1 cellular context compared by ENCODE assay signal in the genomic region with DNA sequence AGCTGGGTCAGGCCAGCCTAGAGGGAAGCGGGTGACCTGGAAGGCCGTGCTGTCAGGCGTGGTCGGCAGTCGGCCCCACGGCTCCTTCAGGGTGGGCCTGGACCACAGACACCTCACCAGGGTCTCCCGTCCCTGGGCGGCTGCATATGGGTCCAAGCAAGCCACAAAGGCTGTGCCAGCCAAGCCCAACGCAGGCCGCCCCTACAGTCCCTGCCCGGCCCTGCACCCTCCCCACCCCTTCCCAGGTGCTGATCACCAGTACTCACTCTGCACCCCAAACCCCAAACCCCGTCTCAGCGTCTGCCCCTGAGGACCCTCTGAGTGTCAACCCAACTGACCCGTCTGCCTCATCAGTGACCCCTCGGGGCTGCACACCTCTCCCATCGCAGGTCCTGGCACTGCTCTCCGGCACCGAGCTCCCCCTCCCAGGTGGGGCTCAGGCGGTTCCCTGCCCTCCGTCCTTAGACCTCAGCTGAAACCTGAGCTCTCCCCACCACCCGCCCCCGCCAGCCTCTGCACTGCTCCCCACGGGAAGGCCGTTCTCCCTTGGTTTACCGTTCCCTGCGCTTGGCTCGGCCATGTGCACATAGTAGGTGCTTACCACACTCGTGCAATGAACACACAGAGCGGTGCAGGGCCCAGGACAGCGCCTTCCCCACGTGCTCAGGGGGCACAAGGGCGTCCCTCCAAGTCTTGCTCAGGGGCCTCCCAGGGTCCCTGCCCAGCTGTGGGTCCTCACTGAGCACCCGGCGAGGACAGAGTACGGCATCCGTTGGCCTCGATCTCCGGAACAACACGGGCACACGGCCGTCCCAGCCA.
TF ChIP-seq lines count a peak whose summit lies in the region.

No MANE protein-coding gene starts in this region.

TF ChIP-seq in K562, 482 proteins besides CTCF, POLR2A, EP300 and RAD21 (continued from another document):
- TF ChIP-seq GTF2F1 (IDR thresholded peaks at IDR 0.05; ENCODE audit: low read depth, low read length) = no peak
- TF ChIP-seq RBBP5 (IDR thresholded peaks at IDR 0.05; ENCODE audit: borderline replicate concordance, insufficient read depth, low read length, poor library complexity, severe bottlenecking) = peak; percentile 14
- no peak for TF ChIP-seq CAMTA2 (CRISPR knock-in tag; conservative IDR thresholded peaks at IDR 0.05)
- TF ChIP-seq TOE1 (IDR thresholded peaks at IDR 0.05; ENCODE audit: borderline replicate concordance) = no peak
- TF ChIP-seq TOE1 (CRISPR knock-in tag; IDR thresholded peaks at IDR 0.05; ENCODE audit: borderline replicate concordance, low read depth) = no peak
- no peak for TF ChIP-seq ZNF780A (CRISPR knock-in tag; IDR thresholded peaks at IDR 0.05)
- TF ChIP-seq, protein P1, sequence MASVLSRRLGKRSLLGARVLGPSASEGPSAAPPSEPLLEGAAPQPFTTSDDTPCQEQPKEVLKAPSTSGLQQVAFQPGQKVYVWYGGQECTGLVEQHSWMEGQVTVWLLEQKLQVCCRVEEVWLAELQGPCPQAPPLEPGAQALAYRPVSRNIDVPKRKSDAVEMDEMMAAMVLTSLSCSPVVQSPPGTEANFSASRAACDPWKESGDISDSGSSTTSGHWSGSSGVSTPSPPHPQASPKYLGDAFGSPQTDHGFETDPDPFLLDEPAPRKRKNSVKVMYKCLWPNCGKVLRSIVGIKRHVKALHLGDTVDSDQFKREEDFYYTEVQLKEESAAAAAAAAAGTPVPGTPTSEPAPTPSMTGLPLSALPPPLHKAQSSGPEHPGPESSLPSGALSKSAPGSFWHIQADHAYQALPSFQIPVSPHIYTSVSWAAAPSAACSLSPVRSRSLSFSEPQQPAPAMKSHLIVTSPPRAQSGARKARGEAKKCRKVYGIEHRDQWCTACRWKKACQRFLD (CRISPR knock-in tag; IDR thresholded peaks at IDR 0.05) = 0 out of 2 replicates have a peak, but pooled peaks have one; percentile 19
- TF ChIP-seq ZKSCAN1 (IDR thresholded peaks at IDR 0.05; ENCODE audit: low read depth, low read length) = peak; percentile 98
- TF ChIP-seq ETS2 (tag; IDR thresholded peaks at IDR 0.05; ENCODE audit: borderline replicate concordance, poor library complexity, severe bottlenecking) = no peak
- TF ChIP-seq, protein P2, sequence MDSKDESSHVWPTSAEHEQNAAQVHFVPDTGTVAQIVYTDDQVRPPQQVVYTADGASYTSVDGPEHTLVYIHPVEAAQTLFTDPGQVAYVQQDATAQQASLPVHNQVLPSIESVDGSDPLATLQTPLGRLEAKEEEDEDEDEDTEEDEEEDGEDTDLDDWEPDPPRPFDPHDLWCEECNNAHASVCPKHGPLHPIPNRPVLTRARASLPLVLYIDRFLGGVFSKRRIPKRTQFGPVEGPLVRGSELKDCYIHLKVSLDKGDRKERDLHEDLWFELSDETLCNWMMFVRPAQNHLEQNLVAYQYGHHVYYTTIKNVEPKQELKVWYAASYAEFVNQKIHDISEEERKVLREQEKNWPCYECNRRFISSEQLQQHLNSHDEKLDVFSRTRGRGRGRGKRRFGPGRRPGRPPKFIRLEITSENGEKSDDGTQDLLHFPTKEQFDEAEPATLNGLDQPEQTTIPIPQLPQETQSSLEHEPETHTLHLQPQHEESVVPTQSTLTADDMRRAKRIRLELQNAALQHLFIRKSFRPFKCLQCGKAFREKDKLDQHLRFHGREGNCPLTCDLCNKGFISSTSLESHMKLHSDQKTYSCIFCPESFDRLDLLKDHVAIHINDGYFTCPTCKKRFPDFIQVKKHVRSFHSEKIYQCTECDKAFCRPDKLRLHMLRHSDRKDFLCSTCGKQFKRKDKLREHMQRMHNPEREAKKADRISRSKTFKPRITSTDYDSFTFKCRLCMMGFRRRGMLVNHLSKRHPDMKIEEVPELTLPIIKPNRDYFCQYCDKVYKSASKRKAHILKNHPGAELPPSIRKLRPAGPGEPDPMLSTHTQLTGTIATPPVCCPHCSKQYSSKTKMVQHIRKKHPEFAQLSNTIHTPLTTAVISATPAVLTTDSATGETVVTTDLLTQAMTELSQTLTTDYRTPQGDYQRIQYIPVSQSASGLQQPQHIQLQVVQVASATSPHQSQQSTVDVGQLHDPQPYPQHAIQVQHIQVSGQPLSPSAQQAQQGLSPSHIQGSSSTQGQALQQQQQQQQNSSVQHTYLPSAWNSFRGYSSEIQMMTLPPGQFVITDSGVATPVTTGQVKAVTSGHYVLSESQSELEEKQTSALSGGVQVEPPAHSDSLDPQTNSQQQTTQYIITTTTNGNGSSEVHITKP (IDR thresholded peaks at IDR 0.05; ENCODE audit: partially characterized antibody) = no peak
- TF ChIP-seq DNMT1 (IDR thresholded peaks at IDR 0.05) = no peak
- TF ChIP-seq, protein P3, sequence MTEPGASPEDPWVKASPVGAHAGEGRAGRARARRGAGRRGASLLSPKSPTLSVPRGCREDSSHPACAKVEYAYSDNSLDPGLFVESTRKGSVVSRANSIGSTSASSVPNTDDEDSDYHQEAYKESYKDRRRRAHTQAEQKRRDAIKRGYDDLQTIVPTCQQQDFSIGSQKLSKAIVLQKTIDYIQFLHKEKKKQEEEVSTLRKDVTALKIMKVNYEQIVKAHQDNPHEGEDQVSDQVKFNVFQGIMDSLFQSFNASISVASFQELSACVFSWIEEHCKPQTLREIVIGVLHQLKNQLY (CRISPR knock-in tag; conservative IDR thresholded peaks at IDR 0.05) = no peak
- TF ChIP-seq MBD2 (IDR thresholded peaks at IDR 0.05; ENCODE audit: borderline replicate concordance, low read depth) = no peak
- TF ChIP-seq HNRNPLL (IDR thresholded peaks at IDR 0.05; ENCODE audit: low read depth, low read length, poor library complexity, severe bottlenecking) = no peak
- no peak for TF ChIP-seq IFI16 (CRISPR knock-in tag; IDR thresholded peaks at IDR 0.05)
- no peak for TF ChIP-seq POU5F1 (IDR thresholded peaks at IDR 0.05; ENCODE audit: borderline replicate concordance, low read depth, low read length, partially characterized antibody)
- no peak for TF ChIP-seq ETV5 (CRISPR knock-in tag; IDR thresholded peaks at IDR 0.05; ENCODE audit: low read depth)
- TF ChIP-seq NR3C1 (CRISPR knock-in tag; IDR thresholded peaks at IDR 0.05) = no peak
- TF ChIP-seq ZBTB1 (CRISPR knock-in tag; IDR thresholded peaks at IDR 0.05; ENCODE audit: borderline replicate concordance, low read depth) = no peak
- no peak for TF ChIP-seq EWSR1 (IDR thresholded peaks at IDR 0.05; ENCODE audit: borderline replicate concordance, low read depth, partially characterized antibody)
- TF ChIP-seq KLF13 (tag; IDR thresholded peaks at IDR 0.05; ENCODE audit: borderline replicate concordance, low read depth) = no peak
- TF ChIP-seq ZFPM2 (CRISPR knock-in tag; IDR thresholded peaks at IDR 0.05) = no peak
- no peak for TF ChIP-seq SMAD4 (CRISPR knock-in tag; conservative IDR thresholded peaks at IDR 0.05)
- TF ChIP-seq, protein P4, sequence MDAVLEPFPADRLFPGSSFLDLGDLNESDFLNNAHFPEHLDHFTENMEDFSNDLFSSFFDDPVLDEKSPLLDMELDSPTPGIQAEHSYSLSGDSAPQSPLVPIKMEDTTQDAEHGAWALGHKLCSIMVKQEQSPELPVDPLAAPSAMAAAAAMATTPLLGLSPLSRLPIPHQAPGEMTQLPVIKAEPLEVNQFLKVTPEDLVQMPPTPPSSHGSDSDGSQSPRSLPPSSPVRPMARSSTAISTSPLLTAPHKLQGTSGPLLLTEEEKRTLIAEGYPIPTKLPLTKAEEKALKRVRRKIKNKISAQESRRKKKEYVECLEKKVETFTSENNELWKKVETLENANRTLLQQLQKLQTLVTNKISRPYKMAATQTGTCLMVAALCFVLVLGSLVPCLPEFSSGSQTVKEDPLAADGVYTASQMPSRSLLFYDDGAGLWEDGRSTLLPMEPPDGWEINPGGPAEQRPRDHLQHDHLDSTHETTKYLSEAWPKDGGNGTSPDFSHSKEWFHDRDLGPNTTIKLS (IDR thresholded peaks at IDR 0.05; ENCODE audit: borderline replicate concordance, low read depth) = no peak
- no peak for TF ChIP-seq MYBL2 (IDR thresholded peaks at IDR 0.05; ENCODE audit: low read depth)
- TF ChIP-seq MYBL2 (CRISPR knock-in tag; IDR thresholded peaks at IDR 0.05; ENCODE audit: borderline replicate concordance) = no peak
- TF ChIP-seq, protein P5, sequence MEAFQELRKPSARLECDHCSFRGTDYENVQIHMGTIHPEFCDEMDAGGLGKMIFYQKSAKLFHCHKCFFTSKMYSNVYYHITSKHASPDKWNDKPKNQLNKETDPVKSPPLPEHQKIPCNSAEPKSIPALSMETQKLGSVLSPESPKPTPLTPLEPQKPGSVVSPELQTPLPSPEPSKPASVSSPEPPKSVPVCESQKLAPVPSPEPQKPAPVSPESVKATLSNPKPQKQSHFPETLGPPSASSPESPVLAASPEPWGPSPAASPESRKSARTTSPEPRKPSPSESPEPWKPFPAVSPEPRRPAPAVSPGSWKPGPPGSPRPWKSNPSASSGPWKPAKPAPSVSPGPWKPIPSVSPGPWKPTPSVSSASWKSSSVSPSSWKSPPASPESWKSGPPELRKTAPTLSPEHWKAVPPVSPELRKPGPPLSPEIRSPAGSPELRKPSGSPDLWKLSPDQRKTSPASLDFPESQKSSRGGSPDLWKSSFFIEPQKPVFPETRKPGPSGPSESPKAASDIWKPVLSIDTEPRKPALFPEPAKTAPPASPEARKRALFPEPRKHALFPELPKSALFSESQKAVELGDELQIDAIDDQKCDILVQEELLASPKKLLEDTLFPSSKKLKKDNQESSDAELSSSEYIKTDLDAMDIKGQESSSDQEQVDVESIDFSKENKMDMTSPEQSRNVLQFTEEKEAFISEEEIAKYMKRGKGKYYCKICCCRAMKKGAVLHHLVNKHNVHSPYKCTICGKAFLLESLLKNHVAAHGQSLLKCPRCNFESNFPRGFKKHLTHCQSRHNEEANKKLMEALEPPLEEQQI (IDR thresholded peaks at IDR 0.05) = no peak
- TF ChIP-seq SRSF7 (optimal IDR thresholded peaks at IDR 0.05; ENCODE audit: low read depth, low read length) = no peak
- TF ChIP-seq, protein P6, sequence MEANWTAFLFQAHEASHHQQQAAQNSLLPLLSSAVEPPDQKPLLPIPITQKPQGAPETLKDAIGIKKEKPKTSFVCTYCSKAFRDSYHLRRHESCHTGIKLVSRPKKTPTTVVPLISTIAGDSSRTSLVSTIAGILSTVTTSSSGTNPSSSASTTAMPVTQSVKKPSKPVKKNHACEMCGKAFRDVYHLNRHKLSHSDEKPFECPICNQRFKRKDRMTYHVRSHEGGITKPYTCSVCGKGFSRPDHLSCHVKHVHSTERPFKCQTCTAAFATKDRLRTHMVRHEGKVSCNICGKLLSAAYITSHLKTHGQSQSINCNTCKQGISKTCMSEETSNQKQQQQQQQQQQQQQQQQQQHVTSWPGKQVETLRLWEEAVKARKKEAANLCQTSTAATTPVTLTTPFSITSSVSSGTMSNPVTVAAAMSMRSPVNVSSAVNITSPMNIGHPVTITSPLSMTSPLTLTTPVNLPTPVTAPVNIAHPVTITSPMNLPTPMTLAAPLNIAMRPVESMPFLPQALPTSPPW (CRISPR knock-in tag; IDR thresholded peaks at IDR 0.05) = no peak
- TF ChIP-seq HIVEP1 (CRISPR knock-in tag; IDR thresholded peaks at IDR 0.05) = no peak
- peak; percentile 55; the same call in 1 of the 2 replicates for TF ChIP-seq L3MBTL2 (IDR thresholded peaks at IDR 0.05)
- TF ChIP-seq, protein P7, sequence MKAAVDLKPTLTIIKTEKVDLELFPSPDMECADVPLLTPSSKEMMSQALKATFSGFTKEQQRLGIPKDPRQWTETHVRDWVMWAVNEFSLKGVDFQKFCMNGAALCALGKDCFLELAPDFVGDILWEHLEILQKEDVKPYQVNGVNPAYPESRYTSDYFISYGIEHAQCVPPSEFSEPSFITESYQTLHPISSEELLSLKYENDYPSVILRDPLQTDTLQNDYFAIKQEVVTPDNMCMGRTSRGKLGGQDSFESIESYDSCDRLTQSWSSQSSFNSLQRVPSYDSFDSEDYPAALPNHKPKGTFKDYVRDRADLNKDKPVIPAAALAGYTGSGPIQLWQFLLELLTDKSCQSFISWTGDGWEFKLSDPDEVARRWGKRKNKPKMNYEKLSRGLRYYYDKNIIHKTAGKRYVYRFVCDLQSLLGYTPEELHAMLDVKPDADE (conservative IDR thresholded peaks at IDR 0.05; ENCODE audit: control insufficient read depth, low read depth, low read length) = no peak
- no peak for TF ChIP-seq RB1 (IDR thresholded peaks at IDR 0.05; ENCODE audit: low read depth)
TF ChIP-seq in K562: peak in this region for 9.
